9 cellular contexts compared by ENCODE assay signal in the genomic region with DNA sequence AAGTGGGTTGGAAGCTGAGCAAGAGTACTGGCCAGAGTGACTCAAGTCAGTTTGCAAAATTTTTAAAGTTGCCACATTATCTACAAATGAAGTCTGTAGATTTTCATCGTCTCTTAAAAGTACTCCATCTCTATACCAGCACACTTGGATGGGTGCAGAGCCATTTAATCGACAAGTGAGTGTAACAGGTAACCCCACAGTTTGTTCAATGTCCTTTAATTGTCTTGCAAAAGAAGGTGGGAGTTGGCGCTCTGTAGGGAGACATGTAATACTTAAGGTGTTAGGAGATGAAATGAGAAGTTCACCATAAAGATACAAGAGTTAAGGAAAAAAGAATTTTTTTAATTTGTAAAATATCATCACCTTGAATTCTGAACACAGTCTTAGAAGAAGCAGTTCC.
"Had no signal": no experiment of that assay in that cellular context is flagged by ENCODE, and none has a peak within 500 bp of the region (broad histone marks: within the 10 kb centered on the region; RNA-seq: fewer than 3 reads in every experiment).

No MANE protein-coding gene starts in this region.

- H3K27me3 Mint-ChIP-seq: IgD-negative memory B cell had no signal

- H3K27ac Mint-ChIP-seq: HFFc6, IgD-negative memory B cell had no signal

- H3K9me3 Mint-ChIP-seq: HFFc6, IgD-negative memory B cell had no signal

- DNase-seq: GOT3, H7, HFFc6, KBM-7 had no signal

- ATAC-seq: HCT116, HepG2 had no signal

- H3K4me1 ChIP-seq: HAP-1 had no signal

- H3K4me3 Mint-ChIP-seq: HFFc6, IgD-negative memory B cell had no signal

- H3K4me3 ChIP-seq: HAP-1 had no signal

- H3K36me3 ChIP-seq: HAP-1 had no signal

- H3K9me3 ChIP-seq: HAP-1 had no signal

- H3K27ac ChIP-seq: HL-60 had no signal
